ENCODE assay signal across 1 cellular context in genomic region chr20:37524221-37524700, GRCh38.
TF ChIP-seq lines count a peak whose summit lies in the region.

No MANE protein-coding gene starts in this region.

TF ChIP-seq in IMR-90, 13 proteins besides CTCF, POLR2A, EP300 and RAD21:
- TF ChIP-seq RFX5 (IDR thresholded peaks at IDR 0.05; ENCODE audit: low read depth, low read length) (no peak), SMC3 (IDR thresholded peaks at IDR 0.05; ENCODE audit: low read depth, low read length) (no peak), BHLHE40 (IDR thresholded peaks at IDR 0.05; ENCODE audit: low read depth, low read length) (no peak), MXI1 (IDR thresholded peaks at IDR 0.05; ENCODE audit: borderline replicate concordance, low read depth, low read length) (no peak), NFE2L2 (IDR thresholded peaks at IDR 0.05; ENCODE audit: low read depth, low read length) (no peak), RCOR1 (IDR thresholded peaks at IDR 0.05; ENCODE audit: insufficient replicate concordance, low read length) (no peak), FOS (IDR thresholded peaks at IDR 0.05; ENCODE audit: low read depth, low read length) (no peak), MAZ (IDR thresholded peaks at IDR 0.05; ENCODE audit: borderline replicate concordance, low read depth, low read length) (no peak), USF2 (IDR thresholded peaks at IDR 0.05; ENCODE audit: low read depth, low read length) (no peak)
